In genomic region chr16:85878875-85879274, GRCh38 we compare ENCODE assay signal across 1 cellular context.
TF ChIP-seq lines count a peak whose summit lies in the region.

No MANE protein-coding gene starts in this region.

TF ChIP-seq in H1, 55 proteins besides CTCF, POLR2A, EP300 and RAD21 (continued from another document):
- TF ChIP-seq CHD7 (IDR thresholded peaks at IDR 0.05; ENCODE audit: insufficient replicate concordance, low read length) (no peak), BACH1 (IDR thresholded peaks at IDR 0.05; ENCODE audit: low read length) (no peak), CTBP2 (IDR thresholded peaks at IDR 0.05; ENCODE audit: borderline replicate concordance, insufficient read depth, insufficient read length, low read length) (no peak), MAFK (IDR thresholded peaks at IDR 0.05; ENCODE audit: low read depth, low read length) (no peak), TBP (IDR thresholded peaks at IDR 0.05; ENCODE audit: low read depth, low read length) (no peak), SIRT6 (IDR thresholded peaks at IDR 0.05; ENCODE audit: low read length) (no peak), BRCA1 (IDR thresholded peaks at IDR 0.05; ENCODE audit: low read depth, low read length) (no peak), SRF (IDR thresholded peaks at IDR 0.05; ENCODE audit: low read depth, low read length) (no peak), HDAC2 (IDR thresholded peaks at IDR 0.05; ENCODE audit: borderline replicate concordance in 1 of 2, low read depth in 2 of 2, low read length in 2 of 2) (no peak)
